ENCODE assay signal across 16 cellular contexts in genomic region chr16:565420-566330, GRCh38. TPM values are rescaled to one million over a fixed set of nuclear protein-coding genes. Genes with fewer than 3 reads are reported as not detected.
DNase-seq lines count a peak whose midpoint lies in the region; ATAC-seq, FAIRE-seq and TF ChIP-seq lines count a peak whose summit lies in the region.
"Had no signal": no experiment of that assay in that cellular context is flagged by ENCODE, and none has a peak within 500 bp of the region (broad histone marks: within the 10 kb centered on the region; RNA-seq: fewer than 3 reads in every experiment).

No MANE protein-coding gene starts in this region.

- H3K4me3 Mint-ChIP-seq in MCF 10A (ENCODE audit: unreplicated experiment): no peak overlapping the region

- FAIRE-seq in kidney (lab: Jason Lieb, UNC): no peak
- FAIRE-seq in D721Med (lab: Jason Lieb, UNC): no peak
- FAIRE-seq: A204.1 had no signal

- peaks cover 34% of the 10 kb centered on the region for H3K4me1 ChIP-seq in SJCRH30
- peaks cover 0 to 48% of the 10 kb centered on the region in 2 donors for H3K4me1 ChIP-seq in kidney (ENCODE audit: control insufficient read depth in 1 of 2, insufficient read depth in 1 of 2, low read depth in 1 of 2, low read length in 2 of 2)
- peaks cover 23 to 32% of the 10 kb centered on the region in 2 donors for H3K4me1 ChIP-seq in thoracic aorta (ENCODE audit: control insufficient read depth in 1 of 2, low read depth in 2 of 2)
- H3K4me1 ChIP-seq in gastrocnemius medialis: peaks cover 20 to 27% of the 10 kb centered on the region in 2 donors

- CTCF ChIA-PET in MCF 10A (lab: Yijun Ruan, JAX): no interaction called here

- DNase-seq in T47D (ENCODE audit: low read depth in 1 of 2, low spot score in 1 of 2) (peak; percentile 56 to 85), MCF 10A (ENCODE audit: unreplicated experiment) (no peak), SJCRH30 (peak in 1 of 2 experiments; percentile 43), kidney (peak; percentile 92), thoracic aorta (ENCODE audit: low spot score) (no peak), cerebellum (ENCODE audit: low spot score) (no peak), gastrocnemius medialis (no peak), D721Med (ENCODE audit: insufficient read length, low spot score) (no peak)
- DNase-seq: activated T-cell treated with anti-CD3 and anti-CD28 coated beads for 4 hours, GOT3, left lung, MG63, NCI-H2081 treated with DMSO at 0.1 percent for 48 hours, stomach had no signal

- no peaks in the 10 kb centered on the region for H3K36me3 Mint-ChIP-seq in MCF 10A (ENCODE audit: insufficient read depth, unreplicated experiment)

- ATAC-seq in thoracic aorta (ENCODE audit: insufficient number of reproducible peaks, low FRiP score, low read depth) (no peak), gastrocnemius medialis (no peak)

- no peaks in the 10 kb centered on the region for H3K9me3 Mint-ChIP-seq in MCF 10A (ENCODE audit: unreplicated experiment)

- H3K4me3 ChIP-seq in SJCRH30: peak overlapping the region; percentile 9; the same call in 1 of the 2 replicates
- H3K4me3 ChIP-seq in kidney (ENCODE audit: low read length in 2 of 2): no peak overlapping the region
- peak overlapping the region; percentile 64 for H3K4me3 ChIP-seq in thoracic aorta
- H3K4me3 ChIP-seq in gastrocnemius medialis: no peak overlapping the region
- H3K4me3 ChIP-seq: MG63 had no signal

- in situ Hi-C loops in T47D (cut with HindIII; ENCODE audit: low pct_unique_long_range_greater_than_20kb, low sequenced_read_pairs) (no loop called here), gastrocnemius medialis (cut with MboI; ENCODE audit: low sequenced_read_pairs in 4 of 4) (no loop called here)

- TF ChIP-seq POLR2A in gastrocnemius medialis (IDR thresholded peaks at IDR 0.05): no peak

- H3K4me1 Mint-ChIP-seq in MCF 10A (ENCODE audit: insufficient read depth, unreplicated experiment): peaks cover under 1% of the 10 kb centered on the region

- no peaks in the 10 kb centered on the region for H3K27me3 Mint-ChIP-seq in MCF 10A (ENCODE audit: insufficient read depth, unreplicated experiment)

- H3K9me3 ChIP-seq in SJCRH30 (replicated peaks): no peaks in the 10 kb centered on the region
- no peaks in the 10 kb centered on the region for H3K9me3 ChIP-seq in kidney (ENCODE audit: control insufficient read depth in 1 of 2, low read length in 2 of 2)
- H3K9me3 ChIP-seq in thoracic aorta: no peaks in the 10 kb centered on the region
- no peaks in the 10 kb centered on the region for H3K9me3 ChIP-seq in gastrocnemius medialis
- H3K9me3 ChIP-seq: left lung, MG63, stomach had no signal

- H3K27me3 ChIP-seq in SJCRH30 (peaks cover 43% of the 10 kb centered on the region), thoracic aorta (replicated peaks; ENCODE audit: insufficient read depth) (no peaks in the 10 kb centered on the region), gastrocnemius medialis (peaks cover 14 to 17% (median 15%) of the 10 kb centered on the region in 3 donors)

- BruUV-seq in MCF 10A (replicated peaks; lab: Mats Ljungman, UMichigan): no TSS peak

- H3K27ac Mint-ChIP-seq in MCF 10A (ENCODE audit: low read depth, unreplicated experiment): no peak overlapping the region

- H3K27ac ChIP-seq in SJCRH30: no peak overlapping the region
- H3K27ac ChIP-seq in kidney (ENCODE audit: low read depth in 2 of 2, low read length in 2 of 2): peak overlapping the region; percentile 75 to 83
- H3K27ac ChIP-seq in thoracic aorta: no peak overlapping the region
- H3K27ac ChIP-seq in gastrocnemius medialis: no peak overlapping the region

- POLR2A ChIA-PET in MCF 10A (lab: Yijun Ruan, JAX): no interaction called here

- H3K36me3 ChIP-seq in SJCRH30 (no peaks in the 10 kb centered on the region), kidney (ENCODE audit: control insufficient read depth in 1 of 2, insufficient read depth in 2 of 2, low read length in 2 of 2) (no peaks in the 10 kb centered on the region), thoracic aorta (no peaks in the 10 kb centered on the region), gastrocnemius medialis (no peaks in the 10 kb centered on the region)
- H3K36me3 ChIP-seq: left lung, MG63, stomach had no signal

- H3K9ac ChIP-seq in kidney (ENCODE audit: low read length in 2 of 2): no peak overlapping the region

- TF ChIP-seq CTCF in MCF 10A (IDR thresholded peaks at IDR 0.05; ENCODE audit: unreplicated experiment): no peak
- no peak for TF ChIP-seq CTCF in kidney (IDR thresholded peaks at IDR 0.05; ENCODE audit: borderline replicate concordance, extremely low read depth, insufficient read depth)
- TF ChIP-seq CTCF in thoracic aorta (IDR thresholded peaks at IDR 0.05): no peak
- TF ChIP-seq CTCF in gastrocnemius medialis (IDR thresholded peaks at IDR 0.05 in 4 of 5, conservative IDR thresholded peaks at IDR 0.05 in 1 of 5): no peak
- TF ChIP-seq CTCF in D721Med (IDR thresholded peaks at IDR 0.05; ENCODE audit: insufficient read depth, missing control alignments): no peak

- intact Hi-C loops in MCF 10A (cut with micrococcal nuclease) (no loop called here), kidney (cut with DNase I) (no loop called here), gastrocnemius medialis (cut with DNase I; ENCODE audit: low total_unique reads) (no loop called here)

RNA-seq across cellular contexts. Expression of gene NHLRC4, which starts 1.1 kb away (rescaled TPM):
- total RNA-seq in MCF 10A (2022): not detected in 2 replicates
- total RNA-seq in SJCRH30 (2014; rRNA removed; shearing (Covaris generic)): 0.08 TPM in 1 of 2 replicates, not detected in the other
- total RNA-seq in kidney: 3.3 TPM
- 17.4 TPM for polyA plus RNA-seq in kidney (ENCODE audit: insufficient read depth, low read depth, low replicate concordance)
- 1 to 10 TPM; 2.0 to 3.2 TPM for total RNA-seq in thoracic aorta
- total RNA-seq in cerebellum: 0.27 TPM
- under 1 TPM; 0.42 to 0.56 (median 0.48) TPM for total RNA-seq in gastrocnemius medialis

RNA-seq across cellular contexts. Expression of gene PIGQ, which starts 4.1 kb away (rescaled TPM):
- total RNA-seq in MCF 10A (2022) (45.6 and 47.4 TPM in 2 replicates), kidney (92.9 TPM), thoracic aorta (10 to 100 TPM; 54.2 to 80.1 TPM), cerebellum (28.9 TPM), gastrocnemius medialis (10 to 100 TPM; 22.2 to 47.3 (median 38.5) TPM)
- 20.9 and 24.4 TPM in 2 replicates for total RNA-seq in SJCRH30 (2014; rRNA removed; shearing (Covaris generic))
- polyA plus RNA-seq in kidney (ENCODE audit: insufficient read depth, low read depth, low replicate concordance): 118 TPM

RNA-seq across cellular contexts. Expression of gene PRR35, which starts 5.5 kb away (rescaled TPM):
- total RNA-seq in MCF 10A (2022) (not detected in 2 replicates), kidney (1.8 TPM), thoracic aorta (under 1 TPM in 1 of 2 donors, not detected in 1; 0.42 TPM), cerebellum (2.7 TPM), gastrocnemius medialis (not detected)
- not detected in 2 replicates for total RNA-seq in SJCRH30 (2014; rRNA removed; shearing (Covaris generic))
- 24.4 TPM for polyA plus RNA-seq in kidney (ENCODE audit: insufficient read depth, low read depth, low replicate concordance)
- total RNA-seq: epithelial cell of proximal tubule, left lung, stomach had no signal
- polyA plus RNA-seq: stomach had no signal

RNA-seq across cellular contexts. Expression of gene RAB40C, which starts 24.2 kb away (rescaled TPM):
- total RNA-seq in MCF 10A (2022) (17.1 and 17.7 TPM in 2 replicates), kidney (24.0 TPM), thoracic aorta (10 to 100 TPM; 19.0 to 25.9 TPM), cerebellum (15.9 TPM), gastrocnemius medialis (10 to 100 TPM; 15.6 to 29.3 (median 21.4) TPM)
- 13.2 and 14.4 TPM in 2 replicates for total RNA-seq in SJCRH30 (2014; rRNA removed; shearing (Covaris generic))
- 18.1 TPM for polyA plus RNA-seq in kidney (ENCODE audit: insufficient read depth, low read depth, low replicate concordance)

RNA-seq across cellular contexts. Expression of gene CAPN15, which starts 38.2 kb away (rescaled TPM):
- total RNA-seq in MCF 10A (2022) (68.2 and 81.1 TPM in 2 replicates), kidney (52.9 TPM), thoracic aorta (10 to 100 TPM; 46.2 to 96.6 TPM), cerebellum (17.0 TPM), gastrocnemius medialis (10 to 100 TPM; 22.3 to 37.8 (median 27.4) TPM)
- total RNA-seq in SJCRH30 (2014; rRNA removed; shearing (Covaris generic)): 48.8 and 54.0 TPM in 2 replicates
- polyA plus RNA-seq in kidney (ENCODE audit: insufficient read depth, low read depth, low replicate concordance): 17.9 TPM

Comparison
In these comparisons a context has a peak if more than half of its experiments do, and no peak if none do; other contexts are left out.
1. DNase-seq: peak in T47D (2 of 2) and kidney (single experiment); none in MCF 10A (single experiment), thoracic aorta (single experiment), cerebellum (single experiment), gastrocnemius medialis (0 of 2) and D721Med (single experiment).
2. H3K27ac ChIP-seq: peak in kidney (2 of 2); none in SJCRH30 (single experiment), thoracic aorta (0 of 2) and gastrocnemius medialis (0 of 4).
3. H3K4me3 ChIP-seq: peak in SJCRH30 (single experiment) and thoracic aorta (single experiment); none in kidney (0 of 2) and gastrocnemius medialis (0 of 4).